ENCODE assay signal across 17 cellular contexts in genomic region chr1:219121634-219122033, GRCh38.
"Had no signal": no experiment of that assay in that cellular context is flagged by ENCODE, and none has a peak within 500 bp of the region (broad histone marks: within the 10 kb centered on the region; RNA-seq: fewer than 3 reads in every experiment).

No MANE protein-coding gene starts in this region.

- H3K27ac ChIP-seq: right lobe of liver had no signal

- H3K36me3 ChIP-seq: right lobe of liver, thoracic aorta had no signal

- FAIRE-seq: astrocyte had no signal

- H3K4me3 ChIP-seq: psoas muscle, right lobe of liver had no signal

- ATAC-seq: activated naive CD8-positive, alpha-beta T cell treated with anti-CD3 and anti-CD28 coated beads, Interleukin-2, amount 50 U/mL, for 24 hours; natural killer cell; right lobe of liver had no signal

- H3K27me3 ChIP-seq: right lobe of liver had no signal

- H3K4me1 ChIP-seq: right lobe of liver had no signal

- H3K9me3 ChIP-seq: psoas muscle, right lobe of liver, thoracic aorta had no signal

- DNase-seq: activated B cell treated with CpG ODN at 0.5 μM for 24 hours; activated CD4-positive, alpha-beta T cell treated with anti-CD3 and anti-CD28 coated beads, Interleukin-2, amount 10 ng/mL, durations not matched to agents 7 days and 5 days; activated CD8-positive, alpha-beta memory T cell treated with anti-CD3 and anti-CD28 coated beads for 24 hours; activated naive CD4-positive, alpha-beta T cell treated with Interleukin-2 at 50 U/mL for 16 hours; activated naive CD8-positive, alpha-beta T cell treated with anti-CD3 and anti-CD28 coated beads, Interleukin-2, amount 50 U/mL, for 24 hours; effector memory CD4-positive, alpha-beta T cell; glutamatergic neuron; immature natural killer cell; natural killer cell; occipital lobe; right lobe of liver; stimulated activated CD4-positive, alpha-beta T cell treated with anti-CD3 and anti-CD28 coated beads, Interleukin-2, amount 100 ng/mL, for 24 hours; stimulated activated naive CD4-positive, alpha-beta T cell treated with Interleukin-2 at 50 U/mL for 16 hours; T-helper 2 cell had no signal
